ENCODE assay signal across 20 cellular contexts in the genomic region with DNA sequence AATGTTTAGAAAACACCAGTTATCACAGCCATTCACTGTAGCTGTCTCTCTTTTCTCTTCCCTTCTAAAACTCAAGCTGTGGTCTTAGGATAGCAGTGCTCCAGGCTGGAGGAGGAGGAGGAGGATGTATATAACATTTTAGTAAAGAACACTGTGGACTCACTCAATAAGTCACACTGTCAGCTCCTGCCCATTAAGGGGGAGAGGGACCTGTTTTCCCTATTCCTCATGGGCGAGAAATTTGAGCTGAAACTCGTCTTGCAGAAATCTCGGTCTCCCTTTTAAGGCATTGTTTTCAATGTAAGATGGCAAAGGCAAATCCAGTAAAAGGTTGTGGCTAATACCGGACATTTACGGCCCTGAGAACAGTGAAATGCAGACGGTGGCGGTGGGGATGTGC.
"Had no signal": no experiment of that assay in that cellular context is flagged by ENCODE, and none has a peak within 500 bp of the region (broad histone marks: within the 10 kb centered on the region; RNA-seq: fewer than 3 reads in every experiment).

No MANE protein-coding gene starts in this region.

- H3K9me3 Mint-ChIP-seq: activated naive CD8-positive, alpha-beta T cell treated with anti-CD3 and anti-CD28 coated beads, Interleukin-2, amount 50 U/mL, for 24 hours; memory B cell had no signal

- H3K36me3 Mint-ChIP-seq: memory B cell had no signal

- DNase-seq: activated CD4-positive, alpha-beta T cell treated with anti-CD3 and anti-CD28 coated beads for 1 hour; activated CD4-positive, alpha-beta T cell treated with anti-CD3 and anti-CD28 coated beads, Interleukin-2, amount 50 U/mL, for 1 hour; activated effector memory CD4-positive, alpha-beta T cell treated with anti-CD3 and anti-CD28 coated beads, Interleukin-2, amount 50 U/mL, for 16 hours; activated naive CD4-positive, alpha-beta T cell treated with anti-CD3 and anti-CD28 coated beads, Interleukin-2, amount 50 U/mL, for 16 hours; activated naive CD8-positive, alpha-beta T cell treated with anti-CD3 and anti-CD28 coated beads, Interleukin-2, amount 50 U/mL, for 24 hours; activated T-cell treated with anti-CD3 and anti-CD28 coated beads for 4 hours; cortex of kidney; foreskin melanocyte; hippocampal formation; mucosa of descending colon; retina; sigmoid colon; stimulated activated CD4-positive, alpha-beta T cell treated with anti-CD3 and anti-CD28 coated beads, Interleukin-4, amount 100 ng/mL, for 1 hour; stimulated activated naive CD4-positive, alpha-beta T cell treated with Interleukin-2 at 50 U/mL for 16 hours; T-helper 1 cell; WERI-Rb-1 had no signal

- H3K4me3 Mint-ChIP-seq: activated naive CD8-positive, alpha-beta T cell treated with anti-CD3 and anti-CD28 coated beads, Interleukin-2, amount 50 U/mL, for 24 hours; memory B cell; neural crest cell had no signal

- H3K27ac ChIP-seq: cardiac muscle cell, thoracic aorta, WERI-Rb-1 had no signal

- H3K9me3 ChIP-seq: mucosa of descending colon, sigmoid colon, thoracic aorta had no signal

- H3K36me3 ChIP-seq: cardiac muscle cell, sigmoid colon, thoracic aorta, WERI-Rb-1 had no signal

- H3K27ac Mint-ChIP-seq: activated naive CD8-positive, alpha-beta T cell treated with anti-CD3 and anti-CD28 coated beads, Interleukin-2, amount 50 U/mL, for 24 hours; memory B cell had no signal

- H3K4me3 ChIP-seq: cardiac muscle cell, mucosa of descending colon, sigmoid colon, thoracic aorta had no signal

- H3K4me1 Mint-ChIP-seq: memory B cell had no signal

- ATAC-seq: activated naive CD8-positive, alpha-beta T cell treated with anti-CD3 and anti-CD28 coated beads, Interleukin-2, amount 50 U/mL, for 24 hours; mucosa of descending colon had no signal

- H3K27me3 ChIP-seq: cardiac muscle cell, sigmoid colon had no signal
